ENCODE assay signal across 2 cellular contexts in the genomic region with DNA sequence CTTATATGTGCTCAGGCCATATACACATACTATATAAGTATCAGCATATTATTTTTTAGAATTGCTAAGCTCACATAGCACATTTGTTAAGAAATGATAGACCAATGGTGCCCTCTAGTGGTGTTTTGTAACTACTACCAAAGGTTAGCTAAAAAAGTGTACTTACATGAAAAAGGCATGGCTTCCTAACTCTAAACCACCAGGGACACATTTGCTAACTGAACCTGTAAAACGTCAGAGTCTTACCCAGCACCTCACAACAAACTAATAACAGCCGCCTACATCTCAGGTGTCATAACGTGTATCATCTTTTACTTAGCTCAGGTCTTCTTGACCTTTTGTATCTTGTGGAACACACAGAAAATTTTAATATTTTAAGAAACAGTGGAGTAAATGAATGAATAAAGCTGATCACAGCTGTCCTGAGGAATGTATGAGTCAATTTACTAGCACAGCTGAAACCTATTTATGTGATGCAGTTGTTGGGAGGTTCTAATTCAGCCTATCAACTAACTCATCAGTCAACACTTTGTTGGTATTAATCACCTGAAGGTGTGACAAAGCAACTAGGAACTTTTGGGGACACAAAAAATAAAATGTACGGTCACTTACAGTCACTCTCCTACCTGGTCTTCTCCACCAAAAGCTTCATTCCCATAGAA.
TF ChIP-seq lines count a peak whose summit lies in the region.

No MANE protein-coding gene starts in this region.

TF ChIP-seq in GM23338, 12 proteins besides CTCF, POLR2A, EP300 and RAD21 (continued from another document):
- no peak for TF ChIP-seq EZH2phosphoT487 (IDR thresholded peaks at IDR 0.05; ENCODE audit: unreplicated experiment)

TF ChIP-seq in HepG2, 621 proteins besides CTCF, POLR2A, EP300 and RAD21 (continued from another document):
- no peak for TF ChIP-seq NR2F6 (IDR thresholded peaks at IDR 0.05)
- TF ChIP-seq NR2F6 (CRISPR knock-in tag; IDR thresholded peaks at IDR 0.05): peak; percentile 26; the same call in 1 of the 2 replicates
- 0 out of 2 replicates have a peak, but pooled peaks have one; percentile 11 for TF ChIP-seq ATF6 (CRISPR knock-in tag; conservative IDR thresholded peaks at IDR 0.05)
- no peak for TF ChIP-seq GTF3A (CRISPR knock-in tag; conservative IDR thresholded peaks at IDR 0.05)
- peak; percentile 63; the same call in 1 of the 2 replicates for TF ChIP-seq RXRB (CRISPR knock-in tag; IDR thresholded peaks at IDR 0.05; ENCODE audit: borderline replicate concordance)
- TF ChIP-seq SAP130 (CRISPR knock-in tag; IDR thresholded peaks at IDR 0.05; ENCODE audit: low read depth): 0 out of 2 replicates have a peak, but pooled peaks have one; percentile 40
- no peak for TF ChIP-seq ZSCAN9 (CRISPR knock-in tag; IDR thresholded peaks at IDR 0.05; ENCODE audit: borderline replicate concordance)
- TF ChIP-seq ZIK1 (CRISPR knock-in tag; IDR thresholded peaks at IDR 0.05; ENCODE audit: borderline replicate concordance, low read depth): no peak
- TF ChIP-seq SKI (IDR thresholded peaks at IDR 0.05; ENCODE audit: partially characterized antibody): no peak
- 0 out of 2 replicates have a peak, but pooled peaks have one; percentile 38 for TF ChIP-seq ZNF878 (CRISPR knock-in tag; IDR thresholded peaks at IDR 0.05)
- TF ChIP-seq KLF11 (CRISPR knock-in tag; IDR thresholded peaks at IDR 0.05): 0 out of 2 replicates have a peak, but pooled peaks have one; percentile 11
- TF ChIP-seq, protein P1, sequence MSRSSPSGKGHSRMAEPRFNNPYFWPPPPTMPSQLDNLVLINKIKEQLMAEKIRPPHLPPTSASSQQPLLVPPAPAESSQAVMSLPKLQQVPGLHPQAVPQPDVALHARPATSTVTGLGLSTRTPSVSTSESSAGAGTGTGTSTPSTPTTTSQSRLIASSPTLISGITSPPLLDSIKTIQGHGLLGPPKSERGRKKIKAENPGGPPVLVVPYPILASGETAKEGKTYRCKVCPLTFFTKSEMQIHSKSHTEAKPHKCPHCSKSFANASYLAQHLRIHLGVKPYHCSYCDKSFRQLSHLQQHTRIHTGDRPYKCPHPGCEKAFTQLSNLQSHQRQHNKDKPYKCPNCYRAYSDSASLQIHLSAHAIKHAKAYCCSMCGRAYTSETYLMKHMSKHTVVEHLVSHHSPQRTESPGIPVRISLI (CRISPR knock-in tag; IDR thresholded peaks at IDR 0.05; ENCODE audit: borderline replicate concordance): peak; percentile 24; the same call in 1 of the 2 replicates
- TF ChIP-seq, protein P2, sequence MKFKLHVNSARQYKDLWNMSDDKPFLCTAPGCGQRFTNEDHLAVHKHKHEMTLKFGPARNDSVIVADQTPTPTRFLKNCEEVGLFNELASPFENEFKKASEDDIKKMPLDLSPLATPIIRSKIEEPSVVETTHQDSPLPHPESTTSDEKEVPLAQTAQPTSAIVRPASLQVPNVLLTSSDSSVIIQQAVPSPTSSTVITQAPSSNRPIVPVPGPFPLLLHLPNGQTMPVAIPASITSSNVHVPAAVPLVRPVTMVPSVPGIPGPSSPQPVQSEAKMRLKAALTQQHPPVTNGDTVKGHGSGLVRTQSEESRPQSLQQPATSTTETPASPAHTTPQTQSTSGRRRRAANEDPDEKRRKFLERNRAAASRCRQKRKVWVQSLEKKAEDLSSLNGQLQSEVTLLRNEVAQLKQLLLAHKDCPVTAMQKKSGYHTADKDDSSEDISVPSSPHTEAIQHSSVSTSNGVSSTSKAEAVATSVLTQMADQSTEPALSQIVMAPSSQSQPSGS (CRISPR knock-in tag; IDR thresholded peaks at IDR 0.05): 0 out of 2 replicates have a peak, but pooled peaks have one; percentile 19
- TF ChIP-seq, protein P3, sequence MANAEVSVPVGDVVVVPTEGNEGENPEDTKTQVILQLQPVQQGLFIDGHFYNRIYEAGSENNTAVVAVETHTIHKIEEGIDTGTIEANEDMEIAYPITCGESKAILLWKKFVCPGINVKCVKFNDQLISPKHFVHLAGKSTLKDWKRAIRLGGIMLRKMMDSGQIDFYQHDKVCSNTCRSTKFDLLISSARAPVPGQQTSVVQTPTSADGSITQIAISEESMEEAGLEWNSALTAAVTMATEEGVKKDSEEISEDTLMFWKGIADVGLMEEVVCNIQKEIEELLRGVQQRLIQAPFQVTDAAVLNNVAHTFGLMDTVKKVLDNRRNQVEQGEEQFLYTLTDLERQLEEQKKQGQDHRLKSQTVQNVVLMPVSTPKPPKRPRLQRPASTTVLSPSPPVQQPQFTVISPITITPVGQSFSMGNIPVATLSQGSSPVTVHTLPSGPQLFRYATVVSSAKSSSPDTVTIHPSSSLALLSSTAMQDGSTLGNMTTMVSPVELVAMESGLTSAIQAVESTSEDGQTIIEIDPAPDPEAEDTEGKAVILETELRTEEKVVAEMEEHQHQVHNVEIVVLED (CRISPR knock-in tag; IDR thresholded peaks at IDR 0.05; ENCODE audit: borderline replicate concordance): 0 out of 2 replicates have a peak, but pooled peaks have one; percentile 11
- TF ChIP-seq ZNF329 (CRISPR knock-in tag; IDR thresholded peaks at IDR 0.05; ENCODE audit: low read depth): no peak
- TF ChIP-seq, protein P4, sequence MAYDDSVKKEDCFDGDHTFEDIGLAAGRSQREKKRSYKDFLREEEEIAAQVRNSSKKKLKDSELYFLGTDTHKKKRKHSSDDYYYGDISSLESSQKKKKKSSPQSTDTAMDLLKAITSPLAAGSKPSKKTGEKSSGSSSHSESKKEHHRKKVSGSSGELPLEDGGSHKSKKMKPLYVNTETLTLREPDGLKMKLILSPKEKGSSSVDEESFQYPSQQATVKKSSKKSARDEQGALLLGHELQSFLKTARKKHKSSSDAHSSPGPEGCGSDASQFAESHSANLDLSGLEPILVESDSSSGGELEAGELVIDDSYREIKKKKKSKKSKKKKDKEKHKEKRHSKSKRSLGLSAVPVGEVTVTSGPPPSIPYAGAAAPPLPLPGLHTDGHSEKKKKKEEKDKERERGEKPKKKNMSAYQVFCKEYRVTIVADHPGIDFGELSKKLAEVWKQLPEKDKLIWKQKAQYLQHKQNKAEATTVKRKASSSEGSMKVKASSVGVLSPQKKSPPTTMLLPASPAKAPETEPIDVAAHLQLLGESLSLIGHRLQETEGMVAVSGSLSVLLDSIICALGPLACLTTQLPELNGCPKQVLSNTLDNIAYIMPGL (CRISPR knock-in tag; IDR thresholded peaks at IDR 0.05; ENCODE audit: borderline replicate concordance in 1 of 2, low read depth in 1 of 2): peak in 1 of 2 experiments; percentile 65; a peak in 1 of 4 replicates
- no peak for TF ChIP-seq IRF2 (CRISPR knock-in tag; IDR thresholded peaks at IDR 0.05)
- TF ChIP-seq FIP1L1 (IDR thresholded peaks at IDR 0.05; ENCODE audit: borderline replicate concordance, insufficient read depth, low read depth, low read length): no peak
- no peak for TF ChIP-seq RBFOX2 (IDR thresholded peaks at IDR 0.05; ENCODE audit: low read depth, low read length)
- peak; percentile 50; the same call in 1 of the 2 replicates for TF ChIP-seq POGZ (CRISPR knock-in tag; IDR thresholded peaks at IDR 0.05)
- TF ChIP-seq, protein P5, sequence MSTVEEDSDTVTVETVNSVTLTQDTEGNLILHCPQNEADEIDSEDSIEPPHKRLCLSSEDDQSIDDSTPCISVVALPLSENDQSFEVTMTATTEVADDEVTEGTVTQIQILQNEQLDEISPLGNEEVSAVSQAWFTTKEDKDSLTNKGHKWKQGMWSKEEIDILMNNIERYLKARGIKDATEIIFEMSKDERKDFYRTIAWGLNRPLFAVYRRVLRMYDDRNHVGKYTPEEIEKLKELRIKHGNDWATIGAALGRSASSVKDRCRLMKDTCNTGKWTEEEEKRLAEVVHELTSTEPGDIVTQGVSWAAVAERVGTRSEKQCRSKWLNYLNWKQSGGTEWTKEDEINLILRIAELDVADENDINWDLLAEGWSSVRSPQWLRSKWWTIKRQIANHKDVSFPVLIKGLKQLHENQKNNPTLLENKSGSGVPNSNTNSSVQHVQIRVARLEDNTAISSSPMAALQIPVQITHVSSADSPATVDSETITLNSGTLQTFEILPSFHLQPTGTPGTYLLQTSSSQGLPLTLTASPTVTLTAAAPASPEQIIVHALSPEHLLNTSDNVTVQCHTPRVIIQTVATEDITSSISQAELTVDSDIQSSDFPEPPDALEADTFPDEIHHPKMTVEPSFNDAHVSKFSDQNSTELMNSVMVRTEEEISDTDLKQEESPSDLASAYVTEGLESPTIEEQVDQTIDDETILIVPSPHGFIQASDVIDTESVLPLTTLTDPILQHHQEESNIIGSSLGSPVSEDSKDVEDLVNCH (CRISPR knock-in tag; IDR thresholded peaks at IDR 0.05): no peak
- no peak for TF ChIP-seq SMARCC2 (IDR thresholded peaks at IDR 0.05)
- 0 out of 2 replicates have a peak, but pooled peaks have one; percentile 34 for TF ChIP-seq HNF1A (IDR thresholded peaks at IDR 0.05; ENCODE audit: low read depth)
- TF ChIP-seq HNF1A (CRISPR knock-in tag; IDR thresholded peaks at IDR 0.05; ENCODE audit: borderline replicate concordance): no peak
- no peak for TF ChIP-seq HCFC1 (IDR thresholded peaks at IDR 0.05; ENCODE audit: low read depth, low read length)
- TF ChIP-seq MZF1 (CRISPR knock-in tag; IDR thresholded peaks at IDR 0.05; ENCODE audit: borderline replicate concordance): no peak
- peak; percentile 98 for TF ChIP-seq SMC3 (IDR thresholded peaks at IDR 0.05; ENCODE audit: low read length)
- TF ChIP-seq ZNF7 (CRISPR knock-in tag; IDR thresholded peaks at IDR 0.05): no peak
- peak; percentile 54; the same call in 1 of the 2 replicates for TF ChIP-seq PPARG (CRISPR knock-in tag; conservative IDR thresholded peaks at IDR 0.05)
- peak; percentile 57; the same call in 1 of the 2 replicates for TF ChIP-seq SMAD3 (CRISPR knock-in tag; IDR thresholded peaks at IDR 0.05)
- TF ChIP-seq HDAC2 (CRISPR knock-in tag; IDR thresholded peaks at IDR 0.05): no peak
- peak; percentile 94 for TF ChIP-seq STAG1 (CRISPR knock-in tag; IDR thresholded peaks at IDR 0.05)
- 0 out of 2 replicates have a peak, but pooled peaks have one; percentile 20 for TF ChIP-seq SP5 (CRISPR knock-in tag; IDR thresholded peaks at IDR 0.05; ENCODE audit: borderline replicate concordance, low read depth)
- TF ChIP-seq CREM (IDR thresholded peaks at IDR 0.05): 0 out of 2 replicates have a peak, but pooled peaks have one; percentile 14
- no peak for TF ChIP-seq CREM (CRISPR knock-in tag; IDR thresholded peaks at IDR 0.05)
- TF ChIP-seq ELF3 (CRISPR knock-in tag; IDR thresholded peaks at IDR 0.05): 0 out of 2 replicates have a peak, but pooled peaks have one; percentile 22
- peak; percentile 28; the same call in 1 of the 2 replicates for TF ChIP-seq MYPOP (CRISPR knock-in tag; IDR thresholded peaks at IDR 0.05)
- no peak for TF ChIP-seq WIZ (CRISPR knock-in tag; IDR thresholded peaks at IDR 0.05)
- no peak for TF ChIP-seq FOXO1 (CRISPR knock-in tag; IDR thresholded peaks at IDR 0.05)
- peak; percentile 77; the same call in 1 of the 2 replicates for TF ChIP-seq ZNF670 (CRISPR knock-in tag; IDR thresholded peaks at IDR 0.05; ENCODE audit: borderline replicate concordance)
- no peak for TF ChIP-seq SOX6 (IDR thresholded peaks at IDR 0.05)
- peak; percentile 21; the same call in 1 of the 2 replicates for TF ChIP-seq SOX6 (CRISPR knock-in tag; IDR thresholded peaks at IDR 0.05)
